19 cellular contexts compared by ENCODE assay signal in genomic region chr14:101086926-101087325, GRCh38.
A peak's percentile ranks its signal among the peaks of the same experiment; 100 is the strongest.
DNase-seq lines count a peak whose midpoint lies in the region; ATAC-seq, FAIRE-seq and TF ChIP-seq lines count a peak whose summit lies in the region.
"Had no signal": no experiment of that assay in that cellular context is flagged by ENCODE, and none has a peak within 500 bp of the region (broad histone marks: within the 10 kb centered on the region; RNA-seq: fewer than 3 reads in every experiment).

No MANE protein-coding gene starts in this region.

- no peak for FAIRE-seq in GM12891 (lab: Jason Lieb, UNC)
- FAIRE-seq: A549, HepG2, HTR-8/SVneo had no signal

- H3K9me3 ChIP-seq in DND-41 (ENCODE audit: insufficient read depth, low read length, severe bottlenecking) (no peaks in the 10 kb centered on the region), lung (ENCODE audit: control insufficient read depth in 2 of 2, insufficient read depth in 1 of 2, low read length in 1 of 2) (peaks cover 0 to 19% of the 10 kb centered on the region in 2 donors), right lobe of liver (no peaks in the 10 kb centered on the region)
- H3K9me3 ChIP-seq: A549 had no signal

- no peak overlapping the region for H3K4me2 ChIP-seq in DND-41 (ENCODE audit: insufficient read depth, low read length)
- H3K4me2 ChIP-seq: A549 had no signal

- ATAC-seq in DND-41 (ENCODE audit: insufficient read depth, low read depth) (no peak), lung (ENCODE audit: insufficient read depth, low FRiP score) (no peak), right lobe of liver (no peak)
- ATAC-seq: A549, HepG2 had no signal

- H3K27me3 ChIP-seq in DND-41 (ENCODE audit: insufficient read depth, low read length, poor library complexity) (no peaks in the 10 kb centered on the region), lung (ENCODE audit: control insufficient read depth, insufficient read depth) (no peaks in the 10 kb centered on the region), right lobe of liver (no peaks in the 10 kb centered on the region)

- no peak overlapping the region for H3K27ac Mint-ChIP-seq in activated CD4-positive, alpha-beta memory T cell treated with anti-CD3 and anti-CD28 coated beads, Interleukin-2, amount 10 ng/mL, durations not matched to agents 7 days and 5 days
- H3K27ac Mint-ChIP-seq in activated CD4-positive, alpha-beta memory T cell treated with anti-CD3 and anti-CD28 coated beads for 36 hours, result no peak overlapping the region
- H3K27ac Mint-ChIP-seq: CD14-positive monocyte; CD4-positive, alpha-beta memory T cell had no signal

- POLR2A ChIA-PET in activated CD4-positive, alpha-beta memory T cell treated with anti-CD3 and anti-CD28 coated beads, Interleukin-2, amount 10 ng/mL, durations not matched to agents 7 days and 5 days (lab: Charles Lee), result no interaction called here
- POLR2A ChIA-PET in activated CD4-positive, alpha-beta memory T cell treated with anti-CD3 and anti-CD28 coated beads for 36 hours (lab: Charles Lee), result no interaction called here

- TF ChIP-seq CTCF in DND-41 (IDR thresholded peaks at IDR 0.05; ENCODE audit: borderline replicate concordance, extremely low read depth, low read length, poor library complexity, severe bottlenecking), result no peak
- TF ChIP-seq CTCF in lung (IDR thresholded peaks at IDR 0.05; ENCODE audit: control extremely low read depth, extremely low read depth), result no peak
- no peak for TF ChIP-seq CTCF in right lobe of liver (IDR thresholded peaks at IDR 0.05)

- WGBS in lung, 2 donors, result 82 to 87% methylated on average over 3 of the region's 3 CpGs
- 50% methylated on average over 1 of the region's 3 CpGs for WGBS in right lobe of liver (ENCODE audit: insufficient coverage, low coverage, low lambda C conversion rate, missing lambda C conversion rate)

- no peaks in the 10 kb centered on the region for H3K4me1 Mint-ChIP-seq in activated CD4-positive, alpha-beta memory T cell treated with anti-CD3 and anti-CD28 coated beads, Interleukin-2, amount 10 ng/mL, durations not matched to agents 7 days and 5 days
- H3K4me1 Mint-ChIP-seq in activated CD4-positive, alpha-beta memory T cell treated with anti-CD3 and anti-CD28 coated beads for 36 hours (ENCODE audit: low read depth), result no peaks in the 10 kb centered on the region
- H3K4me1 Mint-ChIP-seq: CD14-positive monocyte; CD4-positive, alpha-beta memory T cell had no signal

- no peaks in the 10 kb centered on the region for H3K79me2 ChIP-seq in DND-41 (ENCODE audit: insufficient read depth, low read length)

- no peaks in the 10 kb centered on the region for H4K20me1 ChIP-seq in DND-41 (ENCODE audit: insufficient read depth, low read length)

- H3K4me3 Mint-ChIP-seq in activated CD4-positive, alpha-beta memory T cell treated with anti-CD3 and anti-CD28 coated beads, Interleukin-2, amount 10 ng/mL, durations not matched to agents 7 days and 5 days, result no peak overlapping the region
- no peak overlapping the region for H3K4me3 Mint-ChIP-seq in activated CD4-positive, alpha-beta memory T cell treated with anti-CD3 and anti-CD28 coated beads for 36 hours
- H3K4me3 Mint-ChIP-seq: CD14-positive monocyte; CD4-positive, alpha-beta memory T cell had no signal

- no peak for TF ChIP-seq POLR2A in GM12891 (IDR thresholded peaks at IDR 0.05; ENCODE audit: low read depth, low read length)
- TF ChIP-seq POLR2A in right lobe of liver (IDR thresholded peaks at IDR 0.05), result no peak

- H3K36me3 ChIP-seq in DND-41 (ENCODE audit: insufficient read depth, low read length) (no peaks in the 10 kb centered on the region), lung (ENCODE audit: control insufficient read depth in 2 of 2, insufficient read depth in 2 of 2, low read length in 2 of 2) (no peaks in the 10 kb centered on the region), right lobe of liver (no peaks in the 10 kb centered on the region)

- no peaks in the 10 kb centered on the region for H3K36me3 Mint-ChIP-seq in activated CD4-positive, alpha-beta memory T cell treated with anti-CD3 and anti-CD28 coated beads, Interleukin-2, amount 10 ng/mL, durations not matched to agents 7 days and 5 days (ENCODE audit: low read depth)
- no peaks in the 10 kb centered on the region for H3K36me3 Mint-ChIP-seq in activated CD4-positive, alpha-beta memory T cell treated with anti-CD3 and anti-CD28 coated beads for 36 hours
- H3K36me3 Mint-ChIP-seq: CD14-positive monocyte; CD4-positive, alpha-beta memory T cell had no signal

- H3K27me3 Mint-ChIP-seq in activated CD4-positive, alpha-beta memory T cell treated with anti-CD3 and anti-CD28 coated beads, Interleukin-2, amount 10 ng/mL, durations not matched to agents 7 days and 5 days, result peaks cover 3% of the 10 kb centered on the region
- H3K27me3 Mint-ChIP-seq in activated CD4-positive, alpha-beta memory T cell treated with anti-CD3 and anti-CD28 coated beads for 36 hours, result peaks cover 10% of the 10 kb centered on the region

- H2AFZ ChIP-seq in DND-41 (ENCODE audit: low read depth, low read length), result no peak overlapping the region

- no peak overlapping the region for H3K4me3 ChIP-seq in DND-41 (ENCODE audit: low read depth in 1 of 2, low read length in 2 of 2)
- H3K4me3 ChIP-seq in lung, result no peak overlapping the region
- H3K4me3 ChIP-seq in right lobe of liver, result no peak overlapping the region
- H3K4me3 ChIP-seq: A549 had no signal

- CTCF ChIA-PET in activated CD4-positive, alpha-beta memory T cell treated with anti-CD3 and anti-CD28 coated beads, Interleukin-2, amount 10 ng/mL, durations not matched to agents 7 days and 5 days (lab: Charles Lee), result no interaction called here
- CTCF ChIA-PET in activated CD4-positive, alpha-beta memory T cell treated with anti-CD3 and anti-CD28 coated beads for 36 hours (lab: Charles Lee), result no interaction called here

- no peak overlapping the region for H3K27ac ChIP-seq in DND-41 (ENCODE audit: low read length)
- no peak overlapping the region for H3K27ac ChIP-seq in lung (ENCODE audit: low read depth in 1 of 2, low read length in 1 of 2)
- no peak overlapping the region for H3K27ac ChIP-seq in right lobe of liver
- H3K27ac ChIP-seq: 22Rv1, A549 had no signal

- H3K4me1 ChIP-seq in DND-41 (ENCODE audit: insufficient read depth, low read length), result no peaks in the 10 kb centered on the region
- no peaks in the 10 kb centered on the region for H3K4me1 ChIP-seq in lung (ENCODE audit: control insufficient read depth in 2 of 2, insufficient read depth in 2 of 2, low read length in 2 of 2)
- H3K4me1 ChIP-seq in right lobe of liver, result no peaks in the 10 kb centered on the region

- H3K9ac ChIP-seq in DND-41 (ENCODE audit: low read depth, low read length), result no peak overlapping the region

- DNase-seq in activated CD4-positive, alpha-beta memory T cell treated with anti-CD3 and anti-CD28 coated beads, Interleukin-2, amount 10 ng/mL, durations not matched to agents 7 days and 5 days, result peak; percentile 6
- DNase-seq in activated CD4-positive, alpha-beta memory T cell treated with anti-CD3 and anti-CD28 coated beads for 36 hours, result no peak
- DNase-seq in DND-41 (peak; percentile 1), lung (ENCODE audit: low spot score) (peak; percentile 24), GM12891 (ENCODE audit: insufficient read length, low spot score) (no peak), right lobe of liver (no peak)
- peak; percentile 1 for DNase-seq in stimulated activated CD8-positive, alpha-beta memory T cell treated with anti-CD3 and anti-CD28 coated beads, Interleukin-4, amount 100 ng/mL, for 48 hours
- DNase-seq: AML-193; CD4-positive, alpha-beta memory T cell; DMS153; DMS79; GF-D8; GOT3; H7 had no signal

- H3K9me3 Mint-ChIP-seq in activated CD4-positive, alpha-beta memory T cell treated with anti-CD3 and anti-CD28 coated beads, Interleukin-2, amount 10 ng/mL, durations not matched to agents 7 days and 5 days, result no peaks in the 10 kb centered on the region
- no peaks in the 10 kb centered on the region for H3K9me3 Mint-ChIP-seq in activated CD4-positive, alpha-beta memory T cell treated with anti-CD3 and anti-CD28 coated beads for 36 hours

- intact Hi-C loops in activated CD4-positive, alpha-beta memory T cell treated with anti-CD3 and anti-CD28 coated beads for 36 hours (cut with micrococcal nuclease), result no loop called here
- intact Hi-C loops in right lobe of liver (cut with DNase I), result no loop called here

TF ChIP-seq in GM12891, 5 proteins besides CTCF, POLR2A, EP300 and RAD21:
- TF ChIP-seq TAF1 (IDR thresholded peaks at IDR 0.05; ENCODE audit: low read depth, low read length) (no peak), POU2F2 (IDR thresholded peaks at IDR 0.05; ENCODE audit: low read depth, low read length) (no peak), PAX5 (IDR thresholded peaks at IDR 0.05; ENCODE audit: insufficient read depth, low read length, severe bottlenecking) (no peak), POLR2AphosphoS5 (IDR thresholded peaks at IDR 0.05; ENCODE audit: low read depth, low read length) (no peak), SPI1 (IDR thresholded peaks at IDR 0.05; ENCODE audit: low read depth, low read length) (no peak)

Comparison
In these comparisons a context has a peak if more than half of its experiments do, and no peak if none do; other contexts are left out.
1. DNase-seq: peak in activated CD4-positive, alpha-beta memory T cell treated with anti-CD3 and anti-CD28 coated beads, Interleukin-2, amount 10 ng/mL, durations not matched to agents 7 days and 5 days (single experiment), DND-41 (single experiment), lung (single experiment) and stimulated activated CD8-positive, alpha-beta memory T cell treated with anti-CD3 and anti-CD28 coated beads, Interleukin-4, amount 100 ng/mL, for 48 hours (single experiment); none in activated CD4-positive, alpha-beta memory T cell treated with anti-CD3 and anti-CD28 coated beads for 36 hours (single experiment), GM12891 (single experiment) and right lobe of liver (0 of 3).